Comparison of ENCODE assay signal across 20 cellular contexts in the genomic region with DNA sequence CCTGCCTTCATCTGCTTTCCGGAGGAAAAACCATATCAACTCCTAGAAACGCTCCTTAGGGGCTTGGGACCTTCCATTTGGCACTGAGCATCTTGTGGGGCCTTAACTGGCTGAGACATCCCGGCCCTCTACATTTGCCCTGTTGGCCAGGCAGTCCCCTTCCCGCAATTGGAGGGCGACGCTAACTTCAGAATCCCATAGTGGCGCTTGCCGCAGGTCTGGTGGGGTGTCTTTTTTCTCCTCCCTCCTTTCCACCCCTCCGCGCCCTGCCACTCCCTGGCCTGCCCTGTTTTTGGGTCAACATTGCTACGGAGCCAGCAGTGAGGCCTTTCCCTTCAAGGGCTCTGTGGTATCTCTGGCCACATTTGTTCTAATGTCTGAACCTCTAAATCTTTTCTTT. TPM values are rescaled to one million over a fixed set of nuclear protein-coding genes. Genes with fewer than 3 reads are reported as not detected.
"Had no signal": no experiment of that assay in that cellular context is flagged by ENCODE, and none has a peak within 500 bp of the region (broad histone marks: within the 10 kb centered on the region; RNA-seq: fewer than 3 reads in every experiment).

No MANE protein-coding gene starts in this region.

- H3K4me3 ChIP-seq: body of pancreas, left lung, sigmoid colon, spleen, thyroid gland had no signal

- H3K9me3 Mint-ChIP-seq: activated T-cell treated with anti-CD3 and anti-CD28 coated beads, Interleukin-2, amount 50 U/mL, for 4 hours; effector memory CD8-positive, alpha-beta T cell; stimulated activated memory B cell treated with anti-CD40 and anti-IgM and Interleukin-4, amounts not matched to agents 10 μg/mL and 1 μg/mL and 100 μg/mL, for 72 hours had no signal

- H3K4me1 Mint-ChIP-seq: stimulated activated memory B cell treated with anti-CD40 and anti-IgM and Interleukin-4, amounts not matched to agents 10 μg/mL and 1 μg/mL and 100 μg/mL, for 72 hours had no signal

- H2AFZ ChIP-seq: parathyroid adenoma had no signal

- H3K27ac Mint-ChIP-seq: activated naive CD8-positive, alpha-beta T cell; stimulated activated memory B cell treated with anti-CD40 and anti-IgM and Interleukin-4, amounts not matched to agents 10 μg/mL and 1 μg/mL and 100 μg/mL, for 72 hours had no signal

- H3K27me3 ChIP-seq: body of pancreas, foreskin keratinocyte, left lung, neutrophil, sigmoid colon, spleen, thyroid gland had no signal

- H3K27me3 Mint-ChIP-seq: activated naive CD8-positive, alpha-beta T cell; effector memory CD8-positive, alpha-beta T cell; stimulated activated memory B cell treated with anti-CD40 and anti-IgM and Interleukin-4, amounts not matched to agents 10 μg/mL and 1 μg/mL and 100 μg/mL, for 72 hours had no signal

- H3K9ac ChIP-seq: parathyroid adenoma had no signal

- H3K4me1 ChIP-seq: body of pancreas, foreskin keratinocyte, left lung had no signal

- H3K4me3 Mint-ChIP-seq: activated naive CD8-positive, alpha-beta T cell; activated T-cell treated with anti-CD3 and anti-CD28 coated beads, Interleukin-2, amount 50 U/mL, for 4 hours; effector memory CD8-positive, alpha-beta T cell; stimulated activated memory B cell treated with anti-CD40 and anti-IgM and Interleukin-4, amounts not matched to agents 10 μg/mL and 1 μg/mL and 100 μg/mL, for 72 hours had no signal

- H3K27ac ChIP-seq: body of pancreas, foreskin keratinocyte, left lung, neutrophil, parathyroid adenoma, spleen, thyroid gland had no signal

- H3K9me3 ChIP-seq: body of pancreas, left lung, neutrophil, sigmoid colon, spleen, thyroid gland had no signal

- DNase-seq: activated CD4-positive, alpha-beta T cell treated with anti-CD3 and anti-CD28 coated beads, Interleukin-2, amount 50 U/mL, for 1 hour; activated CD4-positive, CD25-positive, alpha-beta regulatory T cell treated with anti-CD3 and anti-CD28 coated beads, Interleukin-2, amount 50 U/mL, for 72 hours; activated CD8-positive, alpha-beta memory T cell treated with anti-CD3 and anti-CD28 coated beads, Interleukin-2, amount 50 U/mL, for 4 hours; activated T-cell treated with anti-CD3 and anti-CD28 coated beads, Interleukin-2, amount 50 U/mL, for 4 hours; amniotic stem cell; body of pancreas; effector memory CD8-positive, alpha-beta T cell; foreskin keratinocyte; left lung; sigmoid colon; spleen; stimulated activated CD4-positive, alpha-beta T cell treated with anti-CD3 and anti-CD28 coated beads, Interleukin-4, amount 100 ng/mL, for 4 hours; thyroid gland had no signal

- ATAC-seq: activated T-cell treated with anti-CD3 and anti-CD28 coated beads, Interleukin-2, amount 50 U/mL, for 4 hours; body of pancreas; effector memory CD8-positive, alpha-beta T cell; foreskin keratinocyte; left lung; stimulated activated memory B cell treated with anti-CD40 and anti-IgM and Interleukin-4, amounts not matched to agents 10 μg/mL and 1 μg/mL and 100 μg/mL, for 72 hours had no signal

- H3K79me2 ChIP-seq: parathyroid adenoma had no signal

RNA-seq across cellular contexts. Expression of gene TMEM59L, which starts 57.2 kb away (rescaled TPM):
- total RNA-seq: activated T-cell treated with anti-CD3 and anti-CD28 coated beads, Interleukin-2, amount 50 U/mL, for 4 hours; dermis microvascular lymphatic vessel endothelial cell; foreskin keratinocyte; lung microvascular endothelial cell; mononuclear cell had no signal
- polyA plus RNA-seq: foreskin keratinocyte had no signal
